ENCODE assay signal across 9 cellular contexts in genomic region chr3:186425788-186426730, GRCh38.
DNase-seq lines count a peak whose midpoint lies in the region; ATAC-seq and TF ChIP-seq lines count a peak whose summit lies in the region.
"Had no signal": no experiment of that assay in that cellular context is flagged by ENCODE, and none has a peak within 500 bp of the region (broad histone marks: within the 10 kb centered on the region; RNA-seq: fewer than 3 reads in every experiment).

No MANE protein-coding gene starts in this region.

- H3K4me3 ChIP-seq in NB4 (ENCODE audit: low read depth, low read length) (no peak overlapping the region), esophagus (ENCODE audit: low read depth in 1 of 2, low read length in 2 of 2) (no peak overlapping the region), sigmoid colon (no peak overlapping the region), transverse colon (no peak overlapping the region)

- no peaks in the 10 kb centered on the region for H3K36me3 ChIP-seq in esophagus (ENCODE audit: control insufficient read depth in 2 of 2, insufficient read depth in 2 of 2, low read length in 1 of 2)
- H3K36me3 ChIP-seq in sigmoid colon = no peaks in the 10 kb centered on the region
- H3K36me3 ChIP-seq in transverse colon = no peaks in the 10 kb centered on the region

- H3K27me3 ChIP-seq in esophagus (ENCODE audit: control insufficient read depth in 1 of 2, insufficient read depth in 2 of 2, low read length in 2 of 2) = no peaks in the 10 kb centered on the region
- no peaks in the 10 kb centered on the region for H3K27me3 ChIP-seq in sigmoid colon
- H3K27me3 ChIP-seq in transverse colon = no peaks in the 10 kb centered on the region

- H3K27ac ChIP-seq in esophagus (ENCODE audit: low read depth in 2 of 2, low read length in 1 of 2) = peak overlapping the region; percentile 34 to 56
- H3K27ac ChIP-seq in sigmoid colon = peak overlapping the region in 3 of 4 donors; percentile 18 to 76 (median 57)
- H3K27ac ChIP-seq in transverse colon = peak overlapping the region in 1 of 4 donors; percentile 6

- intact Hi-C loops in sigmoid colon (cut with DNase I) (no loop called here), transverse colon (cut with DNase I; ENCODE audit: low total_unique reads) (no loop called here)

- TF ChIP-seq EP300 in sigmoid colon (IDR thresholded peaks at IDR 0.05) (no peak), transverse colon (IDR thresholded peaks at IDR 0.05; ENCODE audit: low read depth) (no peak)

- DNase-seq in NB4 (ENCODE audit: low read depth) (peak; percentile 67), sigmoid colon (no peak), Ammon's horn (ENCODE audit: low spot score) (no peak), SHP77 (lab: John Stamatoyannopoulos, UW) (no peak), transverse colon (no peak)
- DNase-seq: left colon had no signal

- ATAC-seq in GM19035 (IDR thresholded peaks at IDR 0.05; ENCODE audit: unreplicated experiment) (peak; percentile 49), HG03571 (IDR thresholded peaks at IDR 0.05; ENCODE audit: unreplicated experiment) (no peak)
- ATAC-seq: left colon had no signal

- TF ChIP-seq CTCF in NB4 (IDR thresholded peaks at IDR 0.05; ENCODE audit: low read depth, low read length) (peak; percentile 42), sigmoid colon (IDR thresholded peaks at IDR 0.05) (peak in 1 of 4 experiments; percentile 30), transverse colon (IDR thresholded peaks at IDR 0.05) (peak in 2 of 5 experiments; percentile 3 to 18)

- H3K9me3 ChIP-seq in esophagus (ENCODE audit: control insufficient read depth in 2 of 2, insufficient read depth in 1 of 2, low read depth in 1 of 2, low read length in 1 of 2) (no peaks in the 10 kb centered on the region), sigmoid colon (no peaks in the 10 kb centered on the region), transverse colon (no peaks in the 10 kb centered on the region)

- WGBS in esophagus, 2 donors = 40 to 54% methylated on average over 10 of the region's 10 CpGs
- 75 to 78% methylated on average over 10 of the region's 10 CpGs for WGBS in sigmoid colon, 2 donors
- 68 to 74% methylated on average over 4 to 10 of the region's 10 CpGs for WGBS in transverse colon (ENCODE audit: low coverage in 1 of 2), 2 donors

- TF ChIP-seq POLR2A in NB4 (IDR thresholded peaks at IDR 0.05; ENCODE audit: extremely low read depth, insufficient read length) (no peak), sigmoid colon (IDR thresholded peaks at IDR 0.05) (no peak), transverse colon (IDR thresholded peaks at IDR 0.05) (no peak)

- in situ Hi-C loops in transverse colon (cut with MboI; ENCODE audit: low pct_ligation_motif_present in 1 of 4, low pct_unique_long_range_greater_than_20kb in 1 of 4, low sequenced_read_pairs in 3 of 4) = no loop called here

- H3K4me1 ChIP-seq in esophagus (ENCODE audit: control insufficient read depth in 2 of 2, insufficient read depth in 2 of 2, low read length in 1 of 2) = peaks cover 0 to 3% of the 10 kb centered on the region in 2 donors
- peaks cover 0 to 36% (median 18%) of the 10 kb centered on the region in 4 donors for H3K4me1 ChIP-seq in sigmoid colon
- H3K4me1 ChIP-seq in transverse colon = peaks cover 0 to 7% (median 3%) of the 10 kb centered on the region in 4 donors
